Comparison of ENCODE assay signal across 8 cellular contexts in genomic region chr16:684067-684794, GRCh38. TPM values are rescaled to one million over a fixed set of nuclear protein-coding genes. Genes with fewer than 3 reads are reported as not detected.
A peak's percentile ranks its signal among the peaks of the same experiment; 100 is the strongest.
DNase-seq lines count a peak whose midpoint lies in the region; ATAC-seq, FAIRE-seq and TF ChIP-seq lines count a peak whose summit lies in the region.

A gene with protein sequence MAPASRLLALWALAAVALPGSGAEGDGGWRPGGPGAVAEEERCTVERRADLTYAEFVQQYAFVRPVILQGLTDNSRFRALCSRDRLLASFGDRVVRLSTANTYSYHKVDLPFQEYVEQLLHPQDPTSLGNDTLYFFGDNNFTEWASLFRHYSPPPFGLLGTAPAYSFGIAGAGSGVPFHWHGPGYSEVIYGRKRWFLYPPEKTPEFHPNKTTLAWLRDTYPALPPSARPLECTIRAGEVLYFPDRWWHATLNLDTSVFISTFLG (minus strand): TSS chr16:684334. CDS start chr16:684319, 15 bp downstream.

- TF ChIP-seq CTCF in ascending aorta (IDR thresholded peaks at IDR 0.05), result no peak

- peaks cover 20 to 36% of the 10 kb centered on the region in 2 donors for H3K36me3 ChIP-seq in ascending aorta

- peak; percentile 95 for DNase-seq in NCI-H2029 (lab: John Stamatoyannopoulos, UW)
- DNase-seq in T-helper 22 cell (ENCODE audit: low read depth), result peak; percentile 96
- DNase-seq in ascending aorta (ENCODE audit: low spot score in 2 of 2), result peak; percentile 85 to 98
- DNase-seq in right cardiac atrium, result peak; percentile 99 to 100 (median 99)
- peak; percentile 95 for DNase-seq in putamen (ENCODE audit: low spot score)
- peak; percentile 94 for DNase-seq in urothelium cell line (ENCODE audit: low spot score)

- H3K4me3 ChIP-seq in ascending aorta (peak within 1 kb of the TSS; percentile 64 to 69), right cardiac atrium (ENCODE audit: low read length) (peak within 1 kb of the TSS; percentile 52)

- peak within 1 kb of the TSS; percentile 68 to 72 for H3K27ac ChIP-seq in ascending aorta
- H3K27ac ChIP-seq in right cardiac atrium (ENCODE audit: low read length), result peak within 1 kb of the TSS; percentile 14

- ATAC-seq in GM18502 (IDR thresholded peaks at IDR 0.05; ENCODE audit: poor library complexity, unreplicated experiment) (peak; percentile 68), HG02938 (IDR thresholded peaks at IDR 0.05; ENCODE audit: unreplicated experiment) (peak; percentile 54), right cardiac atrium (peak; percentile 75 to 76)

- peak; percentile 35 for FAIRE-seq in urothelium cell line (lab: Jason Lieb, UNC)

- H3K4me1 ChIP-seq in ascending aorta, result peaks cover 25 to 43% of the 10 kb centered on the region in 2 donors
- peaks cover 8% of the 10 kb centered on the region for H3K4me1 ChIP-seq in right cardiac atrium (ENCODE audit: control insufficient read depth, insufficient read depth, low read length)

- H3K9me3 ChIP-seq in ascending aorta (no peaks in the 10 kb centered on the region), right cardiac atrium (ENCODE audit: control insufficient read depth, low read length) (no peaks in the 10 kb centered on the region)

- WGBS in right cardiac atrium, result 4% methylated on average over 91 of the region's 91 CpGs

- intact Hi-C loops in ascending aorta (cut with DNase I) (no loop called here), right cardiac atrium (cut with DNase I) (no loop called here)

- H3K27me3 ChIP-seq in ascending aorta, result no peaks in the 10 kb centered on the region
- H3K27me3 ChIP-seq in right cardiac atrium (ENCODE audit: control insufficient read depth, insufficient read depth), result no peaks in the 10 kb centered on the region

RNA-seq across cellular contexts. Expression of the gene that starts here (rescaled TPM):
- total RNA-seq in ascending aorta (158 TPM), right cardiac atrium (10 to 100 TPM; 52.0 to 55.7 (median 54.6) TPM)
- 49.7 TPM for polyA plus RNA-seq in right cardiac atrium

Comparison
In these comparisons a context has a peak if more than half of its experiments do, and no peak if none do; other contexts are left out.
1. Peak in every context shown above with its lines: DNase-seq, ATAC-seq, H3K4me3 ChIP-seq and H3K27ac ChIP-seq.